In genomic region chr5:172858511-172858989, GRCh38 we compare ENCODE assay signal across 1 cellular context.
TF ChIP-seq lines count a peak whose summit lies in the region.

No MANE protein-coding gene starts in this region.

TF ChIP-seq in SK-N-SH, 30 proteins besides CTCF, POLR2A, EP300 and RAD21 (continued from another document):
- TF ChIP-seq, protein P1, sequence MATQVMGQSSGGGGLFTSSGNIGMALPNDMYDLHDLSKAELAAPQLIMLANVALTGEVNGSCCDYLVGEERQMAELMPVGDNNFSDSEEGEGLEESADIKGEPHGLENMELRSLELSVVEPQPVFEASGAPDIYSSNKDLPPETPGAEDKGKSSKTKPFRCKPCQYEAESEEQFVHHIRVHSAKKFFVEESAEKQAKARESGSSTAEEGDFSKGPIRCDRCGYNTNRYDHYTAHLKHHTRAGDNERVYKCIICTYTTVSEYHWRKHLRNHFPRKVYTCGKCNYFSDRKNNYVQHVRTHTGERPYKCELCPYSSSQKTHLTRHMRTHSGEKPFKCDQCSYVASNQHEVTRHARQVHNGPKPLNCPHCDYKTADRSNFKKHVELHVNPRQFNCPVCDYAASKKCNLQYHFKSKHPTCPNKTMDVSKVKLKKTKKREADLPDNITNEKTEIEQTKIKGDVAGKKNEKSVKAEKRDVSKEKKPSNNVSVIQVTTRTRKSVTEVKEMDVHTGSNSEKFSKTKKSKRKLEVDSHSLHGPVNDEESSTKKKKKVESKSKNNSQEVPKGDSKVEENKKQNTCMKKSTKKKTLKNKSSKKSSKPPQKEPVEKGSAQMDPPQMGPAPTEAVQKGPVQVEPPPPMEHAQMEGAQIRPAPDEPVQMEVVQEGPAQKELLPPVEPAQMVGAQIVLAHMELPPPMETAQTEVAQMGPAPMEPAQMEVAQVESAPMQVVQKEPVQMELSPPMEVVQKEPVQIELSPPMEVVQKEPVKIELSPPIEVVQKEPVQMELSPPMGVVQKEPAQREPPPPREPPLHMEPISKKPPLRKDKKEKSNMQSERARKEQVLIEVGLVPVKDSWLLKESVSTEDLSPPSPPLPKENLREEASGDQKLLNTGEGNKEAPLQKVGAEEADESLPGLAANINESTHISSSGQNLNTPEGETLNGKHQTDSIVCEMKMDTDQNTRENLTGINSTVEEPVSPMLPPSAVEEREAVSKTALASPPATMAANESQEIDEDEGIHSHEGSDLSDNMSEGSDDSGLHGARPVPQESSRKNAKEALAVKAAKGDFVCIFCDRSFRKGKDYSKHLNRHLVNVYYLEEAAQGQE (IDR thresholded peaks at IDR 0.05; ENCODE audit: low read depth, low read length), result no peak
- no peak for TF ChIP-seq NRF1 (IDR thresholded peaks at IDR 0.05; ENCODE audit: low read depth, low read length)
- TF ChIP-seq SIN3A (IDR thresholded peaks at IDR 0.05; ENCODE audit: borderline replicate concordance, low read depth, low read length), result no peak
- TF ChIP-seq, protein P2, sequence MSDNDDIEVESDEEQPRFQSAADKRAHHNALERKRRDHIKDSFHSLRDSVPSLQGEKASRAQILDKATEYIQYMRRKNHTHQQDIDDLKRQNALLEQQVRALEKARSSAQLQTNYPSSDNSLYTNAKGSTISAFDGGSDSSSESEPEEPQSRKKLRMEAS (IDR thresholded peaks at IDR 0.05; ENCODE audit: low read depth), result no peak
- no peak for TF ChIP-seq GATA2 (CRISPR knock-in tag; IDR thresholded peaks at IDR 0.05)
- TF ChIP-seq USF2 (IDR thresholded peaks at IDR 0.05; ENCODE audit: borderline replicate concordance, low read depth, low read length), result no peak
- TF ChIP-seq RXRA (IDR thresholded peaks at IDR 0.05; ENCODE audit: borderline replicate concordance, low read depth), result no peak
- no peak for TF ChIP-seq TCF12 (IDR thresholded peaks at IDR 0.05)
- no peak for TF ChIP-seq USF1 (IDR thresholded peaks at IDR 0.05; ENCODE audit: borderline replicate concordance, low read depth)
- TF ChIP-seq FOXJ3 (CRISPR knock-in tag; IDR thresholded peaks at IDR 0.05), result no peak
- no peak for TF ChIP-seq MEF2A (IDR thresholded peaks at IDR 0.05; ENCODE audit: borderline replicate concordance, low read depth)
